In the genomic region with DNA sequence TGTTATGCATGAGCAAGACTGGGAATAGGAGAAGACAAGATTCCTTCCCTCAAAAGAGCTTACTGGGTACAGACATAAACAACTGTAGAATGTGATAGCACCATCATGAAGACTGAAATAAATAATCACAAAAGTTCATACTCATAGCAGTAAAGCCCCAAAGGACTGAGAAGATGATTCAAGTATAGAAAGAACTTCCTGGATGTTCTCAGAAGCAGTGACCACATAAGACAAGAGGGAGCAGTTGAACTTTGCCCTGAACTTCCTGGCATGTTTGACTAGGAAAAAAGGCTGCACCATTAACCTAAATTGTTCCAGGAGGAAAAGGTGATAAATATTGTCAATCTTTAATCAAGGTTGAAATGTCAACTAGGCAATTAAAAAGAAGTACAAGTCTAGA, we compare ENCODE assay signal across 12 cellular contexts. TPM values are rescaled to one million over a fixed set of nuclear protein-coding genes. Genes with fewer than 3 reads are reported as not detected.
DNase-seq lines count a peak whose midpoint lies in the region; ATAC-seq and TF ChIP-seq lines count a peak whose summit lies in the region.
"Had no signal": no experiment of that assay in that cellular context is flagged by ENCODE, and none has a peak within 500 bp of the region (broad histone marks: within the 10 kb centered on the region; RNA-seq: fewer than 3 reads in every experiment).

No MANE protein-coding gene starts in this region.

- ATAC-seq in activated CD8-positive, alpha-beta memory T cell treated with anti-CD3 and anti-CD28 coated beads, Interleukin-2, amount 10 ng/mL, durations not matched to agents 7 days and 5 days = peak; percentile 82
- ATAC-seq in HG03442 (IDR thresholded peaks at IDR 0.05; ENCODE audit: unreplicated experiment) = peak; percentile 55

- no peak for TF ChIP-seq POLR2A in spleen (IDR thresholded peaks at IDR 0.05)

- no peak for TF ChIP-seq CTCF in mammary epithelial cell (conservative IDR thresholded peaks at IDR 0.05 in 1 of 2, IDR thresholded peaks at IDR 0.05 in 1 of 2; ENCODE audit: extremely low read depth in 1 of 2, insufficient read depth in 1 of 2, low read depth in 1 of 2, low read length in 2 of 2)
- TF ChIP-seq CTCF in smooth muscle cell (IDR thresholded peaks at IDR 0.05; ENCODE audit: borderline replicate concordance, insufficient read depth, poor library complexity, severe bottlenecking) = no peak
- no peak for TF ChIP-seq CTCF in spleen (IDR thresholded peaks at IDR 0.05 in 8 of 11, conservative IDR thresholded peaks at IDR 0.05 in 3 of 11)

- peaks cover 25% of the 10 kb centered on the region for H3K4me1 ChIP-seq in mammary epithelial cell (ENCODE audit: insufficient read depth, low read length)
- peaks cover 7% of the 10 kb centered on the region for H3K4me1 ChIP-seq in smooth muscle cell (ENCODE audit: low read depth)
- peaks cover 0 to 20% (median 0%) of the 10 kb centered on the region in 6 donors for H3K4me1 ChIP-seq in spleen

- H2AFZ ChIP-seq in mammary epithelial cell (ENCODE audit: low read depth, low read length) = no peak overlapping the region
- H2AFZ ChIP-seq in smooth muscle cell (ENCODE audit: low read depth) = no peak overlapping the region

- H3K27ac Mint-ChIP-seq in activated CD8-positive, alpha-beta memory T cell treated with anti-CD3 and anti-CD28 coated beads, Interleukin-2, amount 10 ng/mL, durations not matched to agents 7 days and 5 days = peak overlapping the region; percentile 68
- H3K27ac Mint-ChIP-seq: H9 had no signal

- H3K27ac ChIP-seq in mammary epithelial cell (ENCODE audit: insufficient read depth, low read depth, low read length) (peak overlapping the region; percentile 50), smooth muscle cell (ENCODE audit: low read depth) (peak overlapping the region; percentile 34), spleen (no peak overlapping the region)

- H3K36me3 ChIP-seq in mammary epithelial cell (ENCODE audit: insufficient read depth, low read length) (peaks cover 6% of the 10 kb centered on the region), smooth muscle cell (ENCODE audit: low read depth) (peaks cover 10% of the 10 kb centered on the region), spleen (peaks cover 0 to 62% (median 16%) of the 10 kb centered on the region in 6 donors)
- H3K36me3 ChIP-seq: cardiac muscle cell had no signal

- CTCF ChIA-PET in activated CD8-positive, alpha-beta memory T cell treated with anti-CD3 and anti-CD28 coated beads, Interleukin-2, amount 10 ng/mL, durations not matched to agents 7 days and 5 days (lab: Charles Lee) = interaction anchor here (1.4 kb wide), 1 partner anchor 22 kb away, joined by 4 read pairs; no protein-coding TSS in a partner anchor
- CTCF ChIA-PET in mammary epithelial cell (lab: Charles Lee; ENCODE audit: low non-redundant PET) = no interaction called here

- no peak overlapping the region for H3K4me3 Mint-ChIP-seq in activated CD8-positive, alpha-beta memory T cell treated with anti-CD3 and anti-CD28 coated beads, Interleukin-2, amount 10 ng/mL, durations not matched to agents 7 days and 5 days
- H3K4me3 Mint-ChIP-seq: H9 had no signal

- H3K36me3 Mint-ChIP-seq in activated CD8-positive, alpha-beta memory T cell treated with anti-CD3 and anti-CD28 coated beads, Interleukin-2, amount 10 ng/mL, durations not matched to agents 7 days and 5 days = peaks cover 4% of the 10 kb centered on the region

- in situ Hi-C loops in mammary epithelial cell (cut with MboI; ENCODE audit: low sequenced_read_pairs in 2 of 2) = no loop called here

- H3K27me3 ChIP-seq in mammary epithelial cell (ENCODE audit: insufficient read depth, low read length) (no peaks in the 10 kb centered on the region), smooth muscle cell (ENCODE audit: low read depth) (no peaks in the 10 kb centered on the region), spleen (replicated peaks in 1 of 7) (no peaks in the 10 kb centered on the region)
- H3K27me3 ChIP-seq: cardiac muscle cell had no signal

- H3K4me3 ChIP-seq in mammary epithelial cell (replicated peaks in 1 of 3; ENCODE audit: insufficient read depth in 1 of 3, low read depth in 2 of 3, low read length in 3 of 3) = no peak overlapping the region
- no peak overlapping the region for H3K4me3 ChIP-seq in smooth muscle cell
- H3K4me3 ChIP-seq in spleen = no peak overlapping the region
- H3K4me3 ChIP-seq: cardiac muscle cell had no signal

- H3K9ac ChIP-seq in mammary epithelial cell (ENCODE audit: insufficient read depth, low read length) (no peak overlapping the region), smooth muscle cell (ENCODE audit: low read depth) (no peak overlapping the region)

- H3K4me2 ChIP-seq in mammary epithelial cell (ENCODE audit: insufficient read depth, low read depth, low read length) = no peak overlapping the region
- H3K4me2 ChIP-seq in smooth muscle cell = peak overlapping the region; percentile 9

- no TSS peak for BruUV-seq in mammary epithelial cell (replicated peaks; lab: Mats Ljungman, UMichigan)

- H3K9me3 Mint-ChIP-seq in activated CD8-positive, alpha-beta memory T cell treated with anti-CD3 and anti-CD28 coated beads, Interleukin-2, amount 10 ng/mL, durations not matched to agents 7 days and 5 days (ENCODE audit: low read depth) = no peaks in the 10 kb centered on the region

- H4K20me1 ChIP-seq in mammary epithelial cell (ENCODE audit: insufficient read depth, low read length) = no peaks in the 10 kb centered on the region
- no peaks in the 10 kb centered on the region for H4K20me1 ChIP-seq in smooth muscle cell (ENCODE audit: low read depth)

- H3K79me2 ChIP-seq in mammary epithelial cell (ENCODE audit: insufficient read depth, low read length) = no peaks in the 10 kb centered on the region
- no peaks in the 10 kb centered on the region for H3K79me2 ChIP-seq in smooth muscle cell (ENCODE audit: low read depth)

- H3K9me3 ChIP-seq in mammary epithelial cell (replicated peaks; ENCODE audit: insufficient read depth, low read length) (no peaks in the 10 kb centered on the region), smooth muscle cell (replicated peaks; ENCODE audit: low read depth) (no peaks in the 10 kb centered on the region), spleen (no peaks in the 10 kb centered on the region)

- peaks cover 29% of the 10 kb centered on the region for H3K4me1 Mint-ChIP-seq in activated CD8-positive, alpha-beta memory T cell treated with anti-CD3 and anti-CD28 coated beads, Interleukin-2, amount 10 ng/mL, durations not matched to agents 7 days and 5 days

- H3K27me3 Mint-ChIP-seq in activated CD8-positive, alpha-beta memory T cell treated with anti-CD3 and anti-CD28 coated beads, Interleukin-2, amount 10 ng/mL, durations not matched to agents 7 days and 5 days = no peaks in the 10 kb centered on the region

- H3F3A ChIP-seq in smooth muscle cell (ENCODE audit: low read depth) = no peaks in the 10 kb centered on the region

- intact Hi-C loops in mammary epithelial cell (cut with micrococcal nuclease) = no loop called here
- intact Hi-C loops in spleen (cut with DNase I; ENCODE audit: low total_unique reads) = no loop called here

- dilution Hi-C loops in mammary epithelial cell (cut with HindIII; ENCODE audit: low sequenced_read_pairs) = no loop called here

- no peak for DNase-seq in activated CD8-positive, alpha-beta memory T cell treated with anti-CD3 and anti-CD28 coated beads, Interleukin-2, amount 10 ng/mL, durations not matched to agents 7 days and 5 days
- DNase-seq in activated CD8-positive, alpha-beta memory T cell treated with anti-CD3 and anti-CD28 coated beads, Interleukin-2, amount 50 U/mL, for 4 hours = no peak
- DNase-seq in mammary epithelial cell (no peak), smooth muscle cell (lab: John Stamatoyannopoulos, UW; ENCODE audit: unreplicated experiment) (no peak), NCI-H146 treated with DMSO at 0.1 percent for 48 hours (lab: John Stamatoyannopoulos, UW; ENCODE audit: unreplicated experiment) (no peak), spleen (no peak), GM19240 (ENCODE audit: insufficient read length, low spot score) (no peak)
- DNase-seq: H9, mesendoderm, SHP77 treated with DMSO at 0.1 percent for 48 hours had no signal

RNA-seq across cellular contexts. Expression of a gene that starts 57.8 kb away (rescaled TPM):
- 10 to 100 TPM in 1 of 2 experiments, 1 to 10 TPM in 1; 8.8 to 12.5 TPM for total RNA-seq in activated CD8-positive, alpha-beta memory T cell treated with anti-CD3 and anti-CD28 coated beads, Interleukin-2, amount 10 ng/mL, durations not matched to agents 7 days and 5 days
- not detected for total RNA-seq in mammary epithelial cell
- polyA plus RNA-seq in mammary epithelial cell = 0.01 TPM
- polyA minus RNA-seq in mammary epithelial cell = not detected
- total RNA-seq in smooth muscle cell = 0.13 and 0.76 TPM in 2 replicates
- 0.03 TPM in 1 of 2 replicates, not detected in the other for polyA plus RNA-seq in smooth muscle cell
- total RNA-seq in spleen = 10 to 100 TPM in 6 of 7 donors, 1 to 10 TPM in 1; 9.7 to 21.3 (median 13.4) TPM
- under 1 TPM; 0.29 to 0.32 (median 0.30) TPM for polyA plus RNA-seq in spleen

Comparison
In these comparisons a context has a peak if more than half of its experiments do, and no peak if none do; other contexts are left out.
1. H3K27ac ChIP-seq: peak in mammary epithelial cell (single experiment) and smooth muscle cell (single experiment); none in spleen (0 of 8).